Comparison of ENCODE assay signal across 16 cellular contexts in genomic region chr17:338442-339192, GRCh38. TPM values are rescaled to one million over a fixed set of nuclear protein-coding genes. Genes with fewer than 3 reads are reported as not detected.
DNase-seq lines count a peak whose midpoint lies in the region; ATAC-seq and TF ChIP-seq lines count a peak whose summit lies in the region.
"Had no signal": no experiment of that assay in that cellular context is flagged by ENCODE, and none has a peak within 500 bp of the region (broad histone marks: within the 10 kb centered on the region; RNA-seq: fewer than 3 reads in every experiment).

No MANE protein-coding gene starts in this region.

- ATAC-seq in esophagus mucosa (peak; percentile 29), upper lobe of right lung (peak; percentile 48), HG03565 (IDR thresholded peaks at IDR 0.05; ENCODE audit: unreplicated experiment) (no peak), GM18505 (IDR thresholded peaks at IDR 0.05; ENCODE audit: unreplicated experiment) (no peak)
- ATAC-seq: Panc1, T-helper 17 cell had no signal

- H3K36me3 ChIP-seq in mucosa of stomach (ENCODE audit: control insufficient read depth, insufficient read depth, low read length) (no peaks in the 10 kb centered on the region), upper lobe of right lung (no peaks in the 10 kb centered on the region)
- H3K36me3 ChIP-seq: gastrocnemius medialis, neutrophil had no signal

- no peaks in the 10 kb centered on the region for H3K27me3 ChIP-seq in mucosa of stomach (ENCODE audit: control insufficient read depth, insufficient read depth, low read length)
- H3K27me3 ChIP-seq in upper lobe of right lung: no peaks in the 10 kb centered on the region

- H3K9me3 ChIP-seq in mucosa of stomach (ENCODE audit: control insufficient read depth, low read length): no peaks in the 10 kb centered on the region
- no peaks in the 10 kb centered on the region for H3K9me3 ChIP-seq in upper lobe of right lung
- H3K9me3 ChIP-seq: gastrocnemius medialis, neutrophil had no signal

- TF ChIP-seq CTCF in upper lobe of right lung (IDR thresholded peaks at IDR 0.05): no peak

- peak overlapping the region; percentile 20 for H3K27ac ChIP-seq in upper lobe of right lung
- H3K27ac ChIP-seq: gastrocnemius medialis, neutrophil had no signal

- peak overlapping the region; percentile 3 for H3K9ac ChIP-seq in mucosa of stomach (ENCODE audit: low read length)

- DNase-seq in NCI-H82 (lab: John Stamatoyannopoulos, UW) (peak; percentile 52), NCI-H82 treated with DMSO at 0.1 percent for 48 hours (lab: John Stamatoyannopoulos, UW; ENCODE audit: unreplicated experiment) (no peak), upper lobe of right lung (peak; percentile 65)
- DNase-seq in stimulated activated naive CD4-positive, alpha-beta T cell (lab: John Stamatoyannopoulos, UW): no peak
- DNase-seq: activated CD4-positive, alpha-beta T cell treated with anti-CD3 and anti-CD28 coated beads, Interleukin-2, amount 10 ng/mL, durations not matched to agents 7 days and 5 days; effector CD8-positive, alpha-beta T cell; gastrocnemius medialis; stimulated activated CD4-positive, alpha-beta T cell treated with anti-CD3 and anti-CD28 coated beads, Interleukin-12 subunit alpha, Interleukin-12 subunit beta, amount 100 ng/mL, for 4 hours; T-helper 17 cell; trophoblast cell had no signal

- H3K4me3 ChIP-seq in mucosa of stomach (ENCODE audit: low read length) (no peak overlapping the region), upper lobe of right lung (no peak overlapping the region)
- H3K4me3 ChIP-seq: gastrocnemius medialis had no signal

- intact Hi-C loops in upper lobe of right lung (cut with DNase I): no loop called here

- TF ChIP-seq POLR2A in GM18505 (IDR thresholded peaks at IDR 0.05; ENCODE audit: borderline replicate concordance, extremely low read depth, insufficient read depth, insufficient read length): no peak

- H3K4me1 ChIP-seq in mucosa of stomach (ENCODE audit: control insufficient read depth, insufficient read depth, low read length): peaks cover 37% of the 10 kb centered on the region
- peaks cover 41% of the 10 kb centered on the region for H3K4me1 ChIP-seq in upper lobe of right lung

RNA-seq across cellular contexts. Expression of gene RPH3AL, which starts 14.0 kb away (rescaled TPM):
- 10.0 TPM for total RNA-seq in esophagus mucosa
- 33.3 TPM for total RNA-seq in upper lobe of right lung

Comparison
In these comparisons a context has a peak if more than half of its experiments do, and no peak if none do; other contexts are left out.
1. DNase-seq: peak in NCI-H82 (single experiment) and upper lobe of right lung (single experiment); none in NCI-H82 treated with DMSO at 0.1 percent for 48 hours (single experiment) and stimulated activated naive CD4-positive, alpha-beta T cell (0 of 6).
2. ATAC-seq: peak in esophagus mucosa (single experiment) and upper lobe of right lung (single experiment); none in HG03565 (single experiment) and GM18505 (single experiment).